Comparison of ENCODE assay signal across 20 cellular contexts in the genomic region with DNA sequence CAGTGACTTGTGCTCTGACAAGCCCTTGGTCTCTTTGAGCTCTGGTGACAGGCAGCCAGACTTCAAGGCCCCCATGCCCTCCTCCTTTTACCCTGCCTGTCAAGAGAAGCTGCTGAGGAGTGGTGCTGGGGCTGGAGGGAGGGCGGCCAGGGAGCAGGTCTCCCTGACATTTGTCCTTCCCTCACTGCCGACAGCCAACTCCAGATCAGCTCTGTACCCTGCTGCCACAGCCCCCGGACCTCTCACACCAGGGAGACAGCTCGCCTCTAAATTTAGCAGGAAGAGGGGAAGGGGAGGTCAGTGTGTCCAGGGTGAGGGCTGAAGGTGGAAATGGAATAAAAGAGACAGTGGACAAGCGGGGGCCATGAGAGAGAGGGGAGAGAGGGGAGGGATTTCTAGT.
A peak's percentile ranks its signal among the peaks of the same experiment; 100 is the strongest.
DNase-seq lines count a peak whose midpoint lies in the region; ATAC-seq and TF ChIP-seq lines count a peak whose summit lies in the region.
"Had no signal": no experiment of that assay in that cellular context is flagged by ENCODE, and none has a peak within 500 bp of the region (broad histone marks: within the 10 kb centered on the region; RNA-seq: fewer than 3 reads in every experiment).

No MANE protein-coding gene starts in this region.

- intact Hi-C loops in Right ventricle myocardium inferior (cut with DNase I) (no loop called here), cardiac septum (cut with DNase I) (no loop called here), heart right ventricle (cut with DNase I) (no loop called here), ascending aorta (cut with DNase I) (no loop called here)

- DNase-seq in Right ventricle myocardium inferior (ENCODE audit: missing footprints) (no peak), cardiac septum (ENCODE audit: low spot score) (no peak), heart right ventricle (peak in 1 of 2 donors; percentile 56), AML-193 (lab: John Stamatoyannopoulos, UW) (no peak), NOMO-1 treated with dmso at 0.1 percent for 144 hours (lab: John Stamatoyannopoulos, UW; ENCODE audit: unreplicated experiment) (no peak), ascending aorta (ENCODE audit: low spot score in 2 of 2) (no peak), T-helper 2 cell (no peak)
- DNase-seq: Caco-2; CD4-positive, alpha-beta T cell; GDM1; NCI-H1105 treated with DMSO at 0.1 percent for 48 hours; NCI-H187; NCI-H345; NCI-H524 treated with DMSO at 0.1 percent for 48 hours; PC-3; SJCRH30 had no signal

- TF ChIP-seq CTCF in heart right ventricle (IDR thresholded peaks at IDR 0.05) (no peak), ascending aorta (IDR thresholded peaks at IDR 0.05) (no peak)

- no peak overlapping the region for H3K4me3 ChIP-seq in heart right ventricle
- no peak overlapping the region for H3K4me3 ChIP-seq in mesodermal cell (ENCODE audit: extremely low read depth, insufficient read depth, low read length, poor library complexity, severe bottlenecking)
- no peak overlapping the region for H3K4me3 ChIP-seq in ascending aorta
- H3K4me3 ChIP-seq: K562, SJCRH30 had no signal

- peaks cover 0 to 37% (median 0%) of the 10 kb centered on the region in 9 donors for H3K4me1 ChIP-seq in heart right ventricle
- peaks cover 7% of the 10 kb centered on the region for H3K4me1 ChIP-seq in mesodermal cell (ENCODE audit: control insufficient read depth, insufficient read depth, low read length, poor library complexity, severe bottlenecking)
- no peaks in the 10 kb centered on the region for H3K4me1 ChIP-seq in ascending aorta
- H3K4me1 ChIP-seq: SJCRH30 had no signal

- H3K9me3 ChIP-seq in heart right ventricle (no peaks in the 10 kb centered on the region), mesodermal cell (ENCODE audit: control insufficient read depth, low read length) (no peaks in the 10 kb centered on the region), ascending aorta (no peaks in the 10 kb centered on the region)
- H3K9me3 ChIP-seq: Caco-2, SJCRH30 had no signal

- ATAC-seq in Right ventricle myocardium inferior (peak; percentile 74), heart right ventricle (peak; percentile 23 to 91 (median 58))
- ATAC-seq: HCT116, K562, PC-3 had no signal

- peak overlapping the region in 7 of 10 donors; percentile 14 to 69 (median 41) for H3K27ac ChIP-seq in heart right ventricle
- peak overlapping the region; percentile 37 for H3K27ac ChIP-seq in mesodermal cell (ENCODE audit: low read depth, low read length, severe bottlenecking)
- H3K27ac ChIP-seq in ascending aorta, result no peak overlapping the region
- H3K27ac ChIP-seq: RWPE1, SJCRH30 had no signal

- H3K36me3 ChIP-seq in heart right ventricle (no peaks in the 10 kb centered on the region), mesodermal cell (ENCODE audit: control insufficient read depth, insufficient read depth, low read length) (no peaks in the 10 kb centered on the region), ascending aorta (no peaks in the 10 kb centered on the region)
- H3K36me3 ChIP-seq: SJCRH30 had no signal

- H3K27me3 ChIP-seq in heart right ventricle (no peaks in the 10 kb centered on the region), ascending aorta (no peaks in the 10 kb centered on the region)

- WGBS in heart right ventricle, 2 donors, result 21 to 44% methylated on average over 5 of the region's 5 CpGs
- WGBS in mesodermal cell (ENCODE audit: insufficient coverage in 2 of 2), 2 experiments, result 54 to 92% methylated on average over 1 to 2 of the region's 5 CpGs

Comparison
In these comparisons a context has a peak if more than half of its experiments do, and no peak if none do; other contexts are left out.
1. H3K27ac ChIP-seq: peak in heart right ventricle (7 of 10) and mesodermal cell (single experiment); none in ascending aorta (0 of 2).